ENCODE assay signal across 19 cellular contexts in the genomic region with DNA sequence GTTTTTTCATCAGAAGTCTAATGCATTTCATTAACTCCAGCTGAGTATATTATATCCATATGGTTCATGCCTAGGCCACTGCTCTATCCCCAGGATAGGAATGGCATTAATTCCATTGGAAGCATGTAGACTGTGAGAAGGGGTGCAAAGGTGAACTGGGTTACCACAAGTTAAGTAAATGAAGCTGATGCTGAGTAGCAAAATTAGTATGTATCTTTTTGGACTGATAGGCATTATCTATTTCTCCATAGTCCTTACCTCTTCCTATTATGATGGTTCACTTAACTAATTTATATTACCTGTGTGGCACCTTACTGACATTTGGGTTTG. TPM values are rescaled to one million over a fixed set of nuclear protein-coding genes. Genes with fewer than 3 reads are reported as not detected.
DNase-seq lines count a peak whose midpoint lies in the region; ATAC-seq, FAIRE-seq and TF ChIP-seq lines count a peak whose summit lies in the region.
"Had no signal": no experiment of that assay in that cellular context is flagged by ENCODE, and none has a peak within 500 bp of the region (broad histone marks: within the 10 kb centered on the region; RNA-seq: fewer than 3 reads in every experiment).

No MANE protein-coding gene starts in this region.

- POLR2A ChIA-PET in HepG2 (lab: Yijun Ruan, JAX), result no interaction called here

- peak; percentile 38 for DNase-seq in HepG2 (ENCODE audit: low spot score)
- no peak for DNase-seq in NCI-H2081 (lab: John Stamatoyannopoulos, UW)
- no peak for DNase-seq in brain microvascular endothelial cell
- DNase-seq: 8988T; ACHN; AML-193; BE2C; CD4-positive, alpha-beta T cell; CD8-positive, alpha-beta memory T cell; DMS53; DMS79 treated with DMSO at 0.1 percent for 48 hours; GM23248; H9 had no signal

- TF ChIP-seq EP300 in HepG2 (IDR thresholded peaks at IDR 0.05; ENCODE audit: low read depth in 2 of 2, low read length in 2 of 2) (no peak), HepG2 (CRISPR knock-in tag; IDR thresholded peaks at IDR 0.05; ENCODE audit: borderline replicate concordance) (no peak)

- no peaks in the 10 kb centered on the region for H3K9me3 ChIP-seq in HepG2 (ENCODE audit: low read length)
- H3K9me3 ChIP-seq: A549; BE2C; BLaER1 treated with 17β-estradiol and CSF1 and Interleukin-3, amounts not matched to agents 10 nM and 100 nM had no signal

- H3K36me3 ChIP-seq in HepG2 (replicated peaks in 1 of 2; ENCODE audit: control insufficient read depth in 1 of 2, insufficient read depth in 2 of 2, low read length in 2 of 2) (no peaks in the 10 kb centered on the region), brain microvascular endothelial cell (replicated peaks) (no peaks in the 10 kb centered on the region)
- H3K36me3 ChIP-seq: BE2C had no signal

- no peak for TF ChIP-seq RAD21 in HepG2 (CRISPR knock-in tag; IDR thresholded peaks at IDR 0.05)

- no peak for FAIRE-seq in HepG2 (lab: Jason Lieb, UNC)
- FAIRE-seq: A549 had no signal

- TF ChIP-seq POLR2A in HepG2 (IDR thresholded peaks at IDR 0.05; ENCODE audit: insufficient read depth in 1 of 2, low read depth in 2 of 2, low read length in 2 of 2), result no peak

- H2AFZ ChIP-seq in HepG2 (ENCODE audit: low read length), result no peak overlapping the region
- H2AFZ ChIP-seq: GM23248 had no signal

- no peak overlapping the region for H3K4me3 ChIP-seq in HepG2 (replicated peaks in 1 of 3; ENCODE audit: insufficient read depth in 1 of 3, low read depth in 2 of 3, low read length in 3 of 3)
- H3K4me3 ChIP-seq in brain microvascular endothelial cell (ENCODE audit: low read depth, low read length), result no peak overlapping the region
- H3K4me3 ChIP-seq: A549; BLaER1 treated with 17β-estradiol and CSF1 and Interleukin-3, amounts not matched to agents 10 nM and 100 nM; GM23248 had no signal

- in situ Hi-C loops in HepG2 (cut with HindIII; ENCODE audit: extremely low pct_ligation_motif_present, low pct_unique_long_range_greater_than_20kb), result no loop called here
- in situ Hi-C loops in brain microvascular endothelial cell (cut with HindIII; ENCODE audit: low pct_ligation_motif_present, low sequenced_read_pairs), result no loop called here

- H3K79me2 ChIP-seq in HepG2 (ENCODE audit: insufficient read depth, low read length), result peaks cover 28% of the 10 kb centered on the region

- CTCF ChIA-PET in HepG2 (lab: Yijun Ruan, JAX; ENCODE audit: low intra/inter-chr PET ratio, low total read pairs), result no interaction called here

- no peak overlapping the region for H3K9ac ChIP-seq in HepG2 (ENCODE audit: insufficient read depth, low read depth, low read length)
- H3K9ac ChIP-seq: BLaER1 treated with 17β-estradiol and CSF1 and Interleukin-3, amounts not matched to agents 10 nM and 100 nM; GM23248 had no signal

- ATAC-seq in HepG2, result peak; percentile 81
- no peak for ATAC-seq in HG02678 (IDR thresholded peaks at IDR 0.05; ENCODE audit: unreplicated experiment)
- ATAC-seq: A549, HCT116 had no signal

- H3K27me3 ChIP-seq in HepG2 (ENCODE audit: control insufficient read depth in 1 of 2, insufficient read depth in 2 of 2, low read length in 2 of 2), result no peaks in the 10 kb centered on the region
- H3K27me3 ChIP-seq in brain microvascular endothelial cell (replicated peaks), result no peaks in the 10 kb centered on the region
- H3K27me3 ChIP-seq: BE2C; BLaER1 treated with 17β-estradiol and CSF1 and Interleukin-3, amounts not matched to agents 10 nM and 100 nM had no signal

- intact Hi-C loops in HepG2 (cut with micrococcal nuclease; ENCODE audit: unreplicated experiment), result loop anchor here (2.0 kb wide), 1 partner anchor 16 kb away; no protein-coding TSS in a partner anchor

- TF ChIP-seq CTCF in 22Rv1 (IDR thresholded peaks at IDR 0.05) (no peak), VCaP (conservative IDR thresholded peaks at IDR 0.05) (no peak), HepG2 (CRISPR knock-in tag; IDR thresholded peaks at IDR 0.05) (no peak), brain microvascular endothelial cell (IDR thresholded peaks at IDR 0.05; ENCODE audit: low read depth, low read length, missing control alignments) (no peak)

- H4K20me1 ChIP-seq in HepG2 (ENCODE audit: insufficient read depth, low read length), result no peaks in the 10 kb centered on the region

- H3K27ac ChIP-seq in 22Rv1 (peak overlapping the region; percentile 43), VCaP (peak overlapping the region; percentile 42), HepG2 (ENCODE audit: extremely low read length, insufficient read depth, low read length) (no peak overlapping the region), brain microvascular endothelial cell (no peak overlapping the region)
- H3K27ac ChIP-seq: A549; BLaER1 treated with 17β-estradiol and CSF1 and Interleukin-3, amounts not matched to agents 10 nM and 100 nM; GM23248 had no signal

- H3K4me1 ChIP-seq in HepG2 (ENCODE audit: insufficient read depth, low read length), result peaks cover 26% of the 10 kb centered on the region
- H3K4me1 ChIP-seq: BE2C; BLaER1 treated with 17β-estradiol and CSF1 and Interleukin-3, amounts not matched to agents 10 nM and 100 nM had no signal

- BruUV-seq in HepG2 (replicated peaks; lab: Mats Ljungman, UMichigan), result no TSS peak

- H3K4me2 ChIP-seq in HepG2 (ENCODE audit: low read depth, low read length), result no peak overlapping the region
- H3K4me2 ChIP-seq: A549; BLaER1 treated with 17β-estradiol and CSF1 and Interleukin-3, amounts not matched to agents 10 nM and 100 nM had no signal

TF ChIP-seq in HepG2, 621 proteins besides CTCF, POLR2A, EP300 and RAD21:
- peak; percentile 42; the same call in 1 of the 2 replicates for TF ChIP-seq ZNF644 (CRISPR knock-in tag; IDR thresholded peaks at IDR 0.05; ENCODE audit: low read depth)
- no peak for TF ChIP-seq ZSCAN21 (CRISPR knock-in tag; IDR thresholded peaks at IDR 0.05; ENCODE audit: borderline replicate concordance)
- TF ChIP-seq EHMT2 (IDR thresholded peaks at IDR 0.05; ENCODE audit: borderline replicate concordance, low read depth, low read length), result 0 out of 2 replicates have a peak, but pooled peaks have one; percentile 16
- 0 out of 2 replicates have a peak, but pooled peaks have one; percentile 10 for TF ChIP-seq HNF4A (CRISPR knock-in tag; IDR thresholded peaks at IDR 0.05)

RNA-seq across cellular contexts. Expression of gene UBE2E3, which starts 24.9 kb away (rescaled TPM):
- total RNA-seq in HepG2 (2016; rRNA removed; fragmentation: Illumina TruSeq; extraction: Trizol), result 45.7 and 54.0 TPM in 2 replicates
- total RNA-seq in HepG2 (2016; cell fraction: cytosol; rRNA removed; fragmentation: Illumina TruSeq; extraction: Trizol; ENCODE audit: low read depth), result 98.1 and 99.1 TPM in 2 replicates
- 42.2 and 44.6 TPM in 2 replicates for total RNA-seq in HepG2 (2016; cell fraction: insoluble cytoplasmic fraction; rRNA removed; fragmentation: Illumina TruSeq; extraction: Trizol)
- 150 and 161 TPM in 2 replicates for total RNA-seq in HepG2 (2016; cell fraction: membrane; rRNA removed; fragmentation: Illumina TruSeq; extraction: Trizol)
- total RNA-seq in HepG2 (2016; cell fraction: nucleus; rRNA removed; fragmentation: Illumina TruSeq; extraction: Trizol), result 37.2 and 38.3 TPM in 2 replicates
- 71.1 and 92.6 TPM in 2 replicates for polyA plus RNA-seq in HepG2 (2011; rRNA removed)
- 51.7 and 78.4 TPM in 2 replicates for polyA plus RNA-seq in HepG2 (2011; cell fraction: cytosol; rRNA removed)
- 29.0 and 29.4 TPM in 2 replicates for polyA plus RNA-seq in HepG2 (2011; cell fraction: nucleus; rRNA removed)
- polyA plus RNA-seq in HepG2 (2012), result 67.5 and 81.2 TPM in 2 replicates
- polyA plus RNA-seq in HepG2 (2016; cell fraction: cytosol; fragmentation: Illumina TruSeq; extraction: Trizol; ENCODE audit: low read depth), result 250 and 280 TPM in 2 replicates
- polyA plus RNA-seq in HepG2 (2016; cell fraction: insoluble cytoplasmic fraction; fragmentation: Illumina TruSeq; extraction: Trizol; ENCODE audit: low read depth), result 88.7 and 101 TPM in 2 replicates
- polyA plus RNA-seq in HepG2 (2016; cell fraction: membrane; fragmentation: Illumina TruSeq; extraction: Trizol; ENCODE audit: low read depth), result 278 and 299 TPM in 2 replicates
- 72.9 and 73.7 TPM in 2 replicates for polyA plus RNA-seq in HepG2 (2016; cell fraction: nucleus; fragmentation: Illumina TruSeq; extraction: Trizol; ENCODE audit: insufficient read depth, low read depth)
- polyA minus RNA-seq in HepG2 (2011; rRNA and poly(A)+ RNA removed; ENCODE audit: low replicate concordance), result 21.8 and 41.5 TPM in 2 replicates
- 24.7 and 28.5 TPM in 2 replicates for polyA minus RNA-seq in HepG2 (2011; cell fraction: cytosol; rRNA and poly(A)+ RNA removed)
- polyA minus RNA-seq in HepG2 (2011; cell fraction: nucleus; rRNA and poly(A)+ RNA removed), result 77.0 and 86.5 TPM in 2 replicates

Comparison
In these comparisons a context has a peak if more than half of its experiments do, and no peak if none do; other contexts are left out.
1. H3K27ac ChIP-seq: peak in 22Rv1 (single experiment) and VCaP (single experiment); none in HepG2 (single experiment) and brain microvascular endothelial cell (single experiment).